ENCODE assay signal across 29 cellular contexts in the genomic region with DNA sequence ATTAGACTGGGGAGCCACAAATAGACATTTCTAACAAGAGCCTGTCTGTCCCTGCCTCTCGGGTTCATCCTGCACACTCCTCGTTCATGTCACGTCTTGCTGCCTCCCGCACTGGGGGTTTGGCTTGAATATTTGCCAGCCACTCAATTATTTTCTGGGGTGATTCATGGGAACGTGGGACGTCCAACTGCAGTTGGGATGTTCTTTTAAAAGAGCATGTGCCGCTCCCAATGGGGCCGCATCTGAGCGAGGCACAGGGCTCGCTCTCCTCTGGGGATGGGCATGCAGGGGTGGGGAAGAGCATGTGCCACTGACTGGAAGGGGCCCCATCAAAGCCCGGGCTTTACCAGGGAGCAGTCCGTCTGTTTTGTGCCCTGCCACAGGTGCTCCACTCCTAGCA. TPM values are rescaled to one million over a fixed set of nuclear protein-coding genes. Genes with fewer than 3 reads are reported as not detected.
A peak's percentile ranks its signal among the peaks of the same experiment; 100 is the strongest.
DNase-seq lines count a peak whose midpoint lies in the region; TF ChIP-seq lines count a peak whose summit lies in the region.
"Had no signal": no experiment of that assay in that cellular context is flagged by ENCODE, and none has a peak within 500 bp of the region (broad histone marks: within the 10 kb centered on the region; RNA-seq: fewer than 3 reads in every experiment).

No MANE protein-coding gene starts in this region.

- no peak overlapping the region for H2AFZ ChIP-seq in osteoblast (ENCODE audit: low read length)

- H3K4me3 ChIP-seq in epithelial cell of esophagus (ENCODE audit: low read length) (no peak overlapping the region), osteoblast (ENCODE audit: insufficient read depth, low read length) (no peak overlapping the region)
- H3K4me3 ChIP-seq: BLaER1, gastroesophageal sphincter, ovary, thyroid gland had no signal

- H3K36me3 ChIP-seq in osteoblast (ENCODE audit: insufficient read depth, low read length): no peaks in the 10 kb centered on the region
- H3K36me3 ChIP-seq: BLaER1, gastroesophageal sphincter, ovary, thyroid gland had no signal

- H3K9me3 ChIP-seq in osteoblast (ENCODE audit: low read depth, low read length): peaks cover 5% of the 10 kb centered on the region
- H3K9me3 ChIP-seq: thyroid gland had no signal

- no peaks in the 10 kb centered on the region for H3K79me2 ChIP-seq in osteoblast (ENCODE audit: insufficient read depth, low read length)

- in situ Hi-C loops in GM13976 (cut with MboI; ENCODE audit: low sequenced_read_pairs, unreplicated experiment): no loop called here

- peaks cover 8% of the 10 kb centered on the region for H3K9me3 Mint-ChIP-seq in activated T-cell treated with anti-CD3 and anti-CD28 coated beads, Interleukin-2, amount 50 U/mL, for 24 hours
- H3K9me3 Mint-ChIP-seq: central memory CD8-positive, alpha-beta T cell had no signal

- H3K4me3 Mint-ChIP-seq in activated T-cell treated with anti-CD3 and anti-CD28 coated beads, Interleukin-2, amount 50 U/mL, for 24 hours: no peak overlapping the region
- H3K4me3 Mint-ChIP-seq: central memory CD8-positive, alpha-beta T cell; nephron progenitor cell; stimulated activated naive CD8-positive, alpha-beta T cell treated with anti-CD3 and anti-CD28 coated beads, Interleukin-15, amount 100 ng/mL, for 72 hours had no signal

- H4K20me1 ChIP-seq in osteoblast (ENCODE audit: insufficient read depth, low read length): no peaks in the 10 kb centered on the region
- H4K20me1 ChIP-seq: BLaER1 had no signal

- no peak overlapping the region for H3K27ac ChIP-seq in osteoblast (ENCODE audit: low read depth, low read length)
- H3K27ac ChIP-seq: BLaER1, gastroesophageal sphincter, ovary, thyroid gland had no signal

- peak; percentile 13 for DNase-seq in Ammon's horn (ENCODE audit: low spot score)
- DNase-seq in LHCN-M2 (ENCODE audit: low read depth): peak; percentile 10
- DNase-seq in epithelial cell of esophagus (ENCODE audit: low read depth): peak; percentile 80
- peak; percentile 9 for DNase-seq in osteoblast (ENCODE audit: insufficient read length, low spot score, missing footprints)
- DNase-seq in OCI-M1 (lab: John Stamatoyannopoulos, UW): no peak
- no peak for DNase-seq in GM13976 (ENCODE audit: low spot score)
- DNase-seq in DMS153 (lab: John Stamatoyannopoulos, UW): no peak
- no peak for DNase-seq in activated T-cell treated with anti-CD3 and anti-CD28 coated beads, Interleukin-2, amount 50 U/mL, for 24 hours
- DNase-seq: activated CD4-positive, alpha-beta T cell treated with anti-CD3 and anti-CD28 coated beads, Interleukin-2, amount 50 U/mL, for 1 hour; activated CD4-positive, CD25-positive, alpha-beta regulatory T cell; activated T-cell treated with anti-CD3 and anti-CD28 coated beads, Interleukin-2, amount 50 U/mL, for 48 hours; dermis blood vessel endothelial cell; DMS53; hippocampal formation; left cardiac atrium; NCI-H1092; NCI-H1694 treated with DMSO at 0.1 percent for 48 hours; nephron progenitor cell; retina; stimulated activated CD8-positive, alpha-beta memory T cell treated with anti-CD3 and anti-CD28 coated beads, Interleukin-4, amount 100 ng/mL, for 48 hours; thyroid gland had no signal

- H3K4me1 Mint-ChIP-seq in activated T-cell treated with anti-CD3 and anti-CD28 coated beads, Interleukin-2, amount 50 U/mL, for 24 hours (ENCODE audit: low read depth): no peaks in the 10 kb centered on the region
- H3K4me1 Mint-ChIP-seq: central memory CD8-positive, alpha-beta T cell; IgD-negative memory B cell; stimulated activated naive CD8-positive, alpha-beta T cell treated with anti-CD3 and anti-CD28 coated beads, Interleukin-15, amount 100 ng/mL, for 72 hours had no signal

- TF ChIP-seq CTCF in epithelial cell of esophagus (IDR thresholded peaks at IDR 0.05; ENCODE audit: insufficient read depth, low read depth, low read length, missing control alignments): no peak
- TF ChIP-seq CTCF in osteoblast (IDR thresholded peaks at IDR 0.05; ENCODE audit: extremely low read depth, low read depth, low read length): no peak
- TF ChIP-seq CTCF in GM13976 (IDR thresholded peaks at IDR 0.05; ENCODE audit: borderline replicate concordance, control extremely low read depth, extremely low read depth, insufficient read depth, missing control alignments): no peak

- no peak overlapping the region for H3K4me2 ChIP-seq in osteoblast (ENCODE audit: insufficient read depth, low read length)
- H3K4me2 ChIP-seq: BLaER1 had no signal

- H3K36me3 Mint-ChIP-seq in activated T-cell treated with anti-CD3 and anti-CD28 coated beads, Interleukin-2, amount 50 U/mL, for 24 hours (ENCODE audit: low read depth): no peaks in the 10 kb centered on the region
- H3K36me3 Mint-ChIP-seq: IgD-negative memory B cell had no signal

- H3K27me3 ChIP-seq in osteoblast (ENCODE audit: insufficient read depth, low read length): peaks cover 8% of the 10 kb centered on the region
- H3K27me3 ChIP-seq: ovary, thyroid gland had no signal

- peaks cover 15% of the 10 kb centered on the region for H3K27me3 Mint-ChIP-seq in activated T-cell treated with anti-CD3 and anti-CD28 coated beads, Interleukin-2, amount 50 U/mL, for 24 hours

- H3K27ac Mint-ChIP-seq in activated T-cell treated with anti-CD3 and anti-CD28 coated beads, Interleukin-2, amount 50 U/mL, for 24 hours: no peak overlapping the region
- H3K27ac Mint-ChIP-seq: IgD-negative memory B cell; nephron progenitor cell; stimulated activated naive CD8-positive, alpha-beta T cell treated with anti-CD3 and anti-CD28 coated beads, Interleukin-15, amount 100 ng/mL, for 72 hours had no signal

- no peaks in the 10 kb centered on the region for H3K4me1 ChIP-seq in osteoblast (ENCODE audit: insufficient read depth, low read length)
- H3K4me1 ChIP-seq: gastroesophageal sphincter, thyroid gland had no signal

RNA-seq across cellular contexts. Expression of a gene that starts 43.4 kb away (rescaled TPM):
- not detected in 2 replicates for total RNA-seq in LHCN-M2 (2014; rRNA removed)
- polyA plus RNA-seq in LHCN-M2 (2012): not detected
- total RNA-seq in osteoblast: 1.1 and 1.5 TPM in 2 replicates
- total RNA-seq: lung microvascular endothelial cell, NCI-H460 had no signal

Comparison
In these comparisons a context has a peak if more than half of its experiments do, and no peak if none do; other contexts are left out.
1. DNase-seq: peak in Ammon's horn (single experiment), LHCN-M2 (single experiment), epithelial cell of esophagus (single experiment) and osteoblast (single experiment); none in OCI-M1 (single experiment), GM13976 (single experiment), DMS153 (single experiment) and activated T-cell treated with anti-CD3 and anti-CD28 coated beads, Interleukin-2, amount 50 U/mL, for 24 hours (single experiment).